ENCODE assay signal across 18 cellular contexts in the genomic region with DNA sequence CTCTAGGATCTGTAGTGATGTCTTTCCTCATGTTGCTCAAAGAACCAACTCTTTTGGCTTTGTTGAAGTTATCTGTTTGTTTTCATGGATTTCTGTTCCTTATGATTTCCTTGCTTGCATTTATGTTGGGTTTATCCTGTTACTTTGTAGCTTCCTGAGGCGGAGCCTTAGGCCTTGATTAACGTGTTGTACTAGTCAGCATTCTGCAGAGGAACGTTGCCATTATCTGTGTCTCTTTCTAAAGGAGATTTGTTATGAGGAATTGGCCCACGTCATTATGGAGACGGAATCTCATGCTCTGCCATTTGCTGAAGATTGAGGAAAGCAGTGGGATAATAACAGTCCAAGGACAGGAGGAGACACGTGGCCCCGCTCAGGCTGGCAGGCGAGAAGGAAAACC. TPM values are rescaled to one million over a fixed set of nuclear protein-coding genes. Genes with fewer than 3 reads are reported as not detected.
DNase-seq lines count a peak whose midpoint lies in the region; ATAC-seq and TF ChIP-seq lines count a peak whose summit lies in the region.
"Had no signal": no experiment of that assay in that cellular context is flagged by ENCODE, and none has a peak within 500 bp of the region (broad histone marks: within the 10 kb centered on the region; RNA-seq: fewer than 3 reads in every experiment).

No MANE protein-coding gene starts in this region.

- in situ Hi-C loops in Panc1 (cut with HindIII; ENCODE audit: low pct_unique_long_range_greater_than_20kb, low sequenced_read_pairs), result no loop called here

- H3K4me3 ChIP-seq in Panc1 (ENCODE audit: low read depth in 2 of 2, low read length in 2 of 2), result no peak overlapping the region
- no peak overlapping the region for H3K4me3 ChIP-seq in endodermal cell (ENCODE audit: low read length)
- no peak overlapping the region for H3K4me3 ChIP-seq in neutrophil (ENCODE audit: low read depth in 1 of 2, low read length in 1 of 2)
- no peak overlapping the region for H3K4me3 ChIP-seq in ascending aorta
- H3K4me3 ChIP-seq: GM23248, PC-9 had no signal

- no peak for TF ChIP-seq CTCF in Panc1 (IDR thresholded peaks at IDR 0.05)
- TF ChIP-seq CTCF in endodermal cell (conservative IDR thresholded peaks at IDR 0.05), result no peak
- TF ChIP-seq CTCF in neutrophil (IDR thresholded peaks at IDR 0.05), result no peak
- no peak for TF ChIP-seq CTCF in ascending aorta (IDR thresholded peaks at IDR 0.05)

- H3K36me3 Mint-ChIP-seq in endodermal cell (ENCODE audit: low read depth), result peaks cover 50% of the 10 kb centered on the region

- no peaks in the 10 kb centered on the region for H3K9me3 ChIP-seq in Panc1 (ENCODE audit: control insufficient read depth, insufficient read depth, low read depth, low read length)
- no peaks in the 10 kb centered on the region for H3K9me3 ChIP-seq in endodermal cell (ENCODE audit: control insufficient read depth, low read length)
- no peaks in the 10 kb centered on the region for H3K9me3 ChIP-seq in neutrophil
- no peaks in the 10 kb centered on the region for H3K9me3 ChIP-seq in ascending aorta

- CTCF ChIA-PET in Panc1 (lab: Charles Lee), result no interaction called here

- ATAC-seq in Panc1 (no peak), HG03175 (IDR thresholded peaks at IDR 0.05; ENCODE audit: unreplicated experiment) (no peak)

- H3K4me1 ChIP-seq in Panc1 (ENCODE audit: control insufficient read depth, insufficient read depth, low read length) (no peaks in the 10 kb centered on the region), endodermal cell (ENCODE audit: control insufficient read depth, insufficient read depth, low read length) (peaks cover 4% of the 10 kb centered on the region), neutrophil (ENCODE audit: control insufficient read depth in 1 of 2, insufficient read depth in 1 of 2, low read depth in 1 of 2, low read length in 1 of 2) (no peaks in the 10 kb centered on the region), ascending aorta (peaks cover 0 to 5% of the 10 kb centered on the region in 2 donors)

- H3K9ac ChIP-seq in endodermal cell (ENCODE audit: extremely low read depth, low read length, poor library complexity, severe bottlenecking), result peak overlapping the region; percentile 31
- H3K9ac ChIP-seq: GM23248 had no signal

- no peaks in the 10 kb centered on the region for H3K27me3 ChIP-seq in Panc1 (ENCODE audit: control insufficient read depth, insufficient read depth, low read length)
- H3K27me3 ChIP-seq in endodermal cell (ENCODE audit: control insufficient read depth, insufficient read depth, low read length, poor library complexity, severe bottlenecking), result no peaks in the 10 kb centered on the region
- no peaks in the 10 kb centered on the region for H3K27me3 ChIP-seq in neutrophil
- H3K27me3 ChIP-seq in ascending aorta, result no peaks in the 10 kb centered on the region

- H3K4me1 Mint-ChIP-seq in endodermal cell, result peaks cover 13% of the 10 kb centered on the region
- H3K4me1 Mint-ChIP-seq: B cell had no signal

- H3K9me3 Mint-ChIP-seq in endodermal cell, result no peaks in the 10 kb centered on the region

- BruUV-seq in Panc1 (replicated peaks; lab: Mats Ljungman, UMichigan), result TSS peak; percentile 70

- peak overlapping the region; percentile 84 for H3K27ac Mint-ChIP-seq in endodermal cell
- H3K27ac Mint-ChIP-seq: B cell had no signal

- H3K27ac ChIP-seq in Panc1 (ENCODE audit: low read length), result no peak overlapping the region
- H3K27ac ChIP-seq in endodermal cell (ENCODE audit: low read depth, low read length), result no peak overlapping the region
- peak overlapping the region; percentile 27 for H3K27ac ChIP-seq in neutrophil
- no peak overlapping the region for H3K27ac ChIP-seq in ascending aorta
- H3K27ac ChIP-seq: 22Rv1, GM23248, PC-9 had no signal

- H3K4me3 Mint-ChIP-seq in endodermal cell, result no peak overlapping the region
- H3K4me3 Mint-ChIP-seq: B cell had no signal

- peaks cover 11% of the 10 kb centered on the region for H3K36me3 ChIP-seq in Panc1 (ENCODE audit: control insufficient read depth, insufficient read depth, low read length)
- peaks cover 35% of the 10 kb centered on the region for H3K36me3 ChIP-seq in endodermal cell (ENCODE audit: control insufficient read depth, insufficient read depth, low read length)
- peaks cover 76% of the 10 kb centered on the region for H3K36me3 ChIP-seq in neutrophil
- H3K36me3 ChIP-seq in ascending aorta, result peaks cover 35 to 38% of the 10 kb centered on the region in 2 donors

- POLR2A ChIA-PET in Panc1 (lab: Charles Lee), result no interaction called here

- WGBS in endodermal cell (ENCODE audit: insufficient coverage in 1 of 2, insufficient read length in 1 of 2), 2 experiments, result 93 to 94% methylated on average over 5 to 8 of the region's 8 CpGs

- no peaks in the 10 kb centered on the region for H3K27me3 Mint-ChIP-seq in endodermal cell (ENCODE audit: insufficient read depth)
- H3K27me3 Mint-ChIP-seq: B cell had no signal

- intact Hi-C loops in Panc1 (cut with micrococcal nuclease; ENCODE audit: unreplicated experiment), result no loop called here
- intact Hi-C loops in ascending aorta (cut with DNase I), result no loop called here

- DNase-seq in NCI-H2227 (lab: John Stamatoyannopoulos, UW; ENCODE audit: unreplicated experiment) (peak; percentile 35), NCI-H2227 treated with DMSO at 0.1 percent for 48 hours (lab: John Stamatoyannopoulos, UW) (no peak), Panc1 (ENCODE audit: low read depth, low spot score) (no peak), endodermal cell (no peak), HK-2 (ENCODE audit: unreplicated experiment) (no peak), ascending aorta (ENCODE audit: low spot score in 2 of 2) (no peak)
- DNase-seq: DND-41, KBM-7, NCI-H1417 treated with DMSO at 0.1 percent for 48 hours, NCI-H1930, NCI-H748 treated with DMSO at 0.1 percent for 48 hours, PC-9 had no signal

RNA-seq across cellular contexts. Expression of a gene that starts 29.9 kb away (rescaled TPM):
- total RNA-seq in Panc1 (2021; ENCODE audit: unreplicated experiment), result 47.4 TPM
- polyA plus RNA-seq in Panc1 (2012; ENCODE audit: insufficient read length), result 76.5 TPM
- total RNA-seq in endodermal cell, result 10 to 100 TPM; 36.5 to 47.8 TPM
- 41.0 TPM for polyA plus RNA-seq in endodermal cell (2013, experiment 1 of 2)
- polyA plus RNA-seq in endodermal cell (2013, experiment 2 of 2), result 37.5 TPM
- 95.4 TPM for total RNA-seq in ascending aorta

RNA-seq across cellular contexts. Expression of a gene that starts 31.4 kb away (rescaled TPM):
- total RNA-seq in Panc1 (2021; ENCODE audit: unreplicated experiment), result 59.5 TPM
- 53.2 TPM for polyA plus RNA-seq in Panc1 (2012; ENCODE audit: insufficient read length)
- total RNA-seq in endodermal cell, result 10 to 100 TPM; 25.8 to 26.8 TPM
- polyA plus RNA-seq in endodermal cell (2013, experiment 1 of 2), result 26.0 TPM
- 25.3 TPM for polyA plus RNA-seq in endodermal cell (2013, experiment 2 of 2)
- 42.9 TPM for total RNA-seq in ascending aorta

RNA-seq across cellular contexts. Expression of a gene that starts 43.4 kb away (rescaled TPM):
- total RNA-seq in Panc1 (2021; ENCODE audit: unreplicated experiment) (17.9 TPM), endodermal cell (10 to 100 TPM; 23.7 to 26.8 TPM), ascending aorta (17.5 TPM)
- polyA plus RNA-seq in Panc1 (2012; ENCODE audit: insufficient read length), result 13.6 TPM
- polyA plus RNA-seq in endodermal cell (2013, experiment 1 of 2), result 14.3 TPM
- 11.6 TPM for polyA plus RNA-seq in endodermal cell (2013, experiment 2 of 2)

RNA-seq across cellular contexts. Expression of a gene that starts 53.1 kb away (rescaled TPM):
- total RNA-seq in Panc1 (2021; ENCODE audit: unreplicated experiment), result 8.8 TPM
- 13.2 TPM for polyA plus RNA-seq in Panc1 (2012; ENCODE audit: insufficient read length)
- total RNA-seq in endodermal cell, result 1 to 10 TPM; 5.6 to 6.0 TPM
- polyA plus RNA-seq in endodermal cell (2013, experiment 1 of 2), result 7.2 TPM
- polyA plus RNA-seq in endodermal cell (2013, experiment 2 of 2), result 7.0 TPM
- total RNA-seq in ascending aorta, result not detected
- total RNA-seq: SK-MEL-5 had no signal

RNA-seq across cellular contexts. Expression of a gene that starts 54.6 kb away (rescaled TPM):
- total RNA-seq in Panc1 (2021; ENCODE audit: unreplicated experiment) (88.4 TPM), endodermal cell (10 to 100 TPM; 73.3 to 73.9 TPM), ascending aorta (33.5 TPM)
- polyA plus RNA-seq in Panc1 (2012; ENCODE audit: insufficient read length), result 125 TPM
- 58.8 TPM for polyA plus RNA-seq in endodermal cell (2013, experiment 1 of 2)
- 53.3 TPM for polyA plus RNA-seq in endodermal cell (2013, experiment 2 of 2)
